11 cellular contexts compared by ENCODE assay signal in genomic region chr2:156380117-156380645, GRCh38. TPM values are rescaled to one million over a fixed set of nuclear protein-coding genes. Genes with fewer than 3 reads are reported as not detected.
DNase-seq lines count a peak whose midpoint lies in the region; ATAC-seq, FAIRE-seq and TF ChIP-seq lines count a peak whose summit lies in the region.
"Had no signal": no experiment of that assay in that cellular context is flagged by ENCODE, and none has a peak within 500 bp of the region (broad histone marks: within the 10 kb centered on the region; RNA-seq: fewer than 3 reads in every experiment).

No MANE protein-coding gene starts in this region.

- H4K20me1 ChIP-seq in K562 (replicated peaks; ENCODE audit: control insufficient read depth, insufficient read depth, low read length) (no peaks in the 10 kb centered on the region), GM23248 (ENCODE audit: insufficient read depth) (no peaks in the 10 kb centered on the region)

- FAIRE-seq in K562 (lab: Jason Lieb, UNC) = peak; percentile 52

- ATAC-seq in GM18517 (IDR thresholded peaks at IDR 0.05; ENCODE audit: unreplicated experiment) (peak; percentile 94), GM21515 (IDR thresholded peaks at IDR 0.05; ENCODE audit: unreplicated experiment) (peak; percentile 92), HG03139 (IDR thresholded peaks at IDR 0.05; ENCODE audit: unreplicated experiment) (peak; percentile 91), K562 (peak; percentile 80)
- ATAC-seq: gastrocnemius medialis had no signal

- POLR2A ChIA-PET in K562 (lab: Yijun Ruan, JAX) = interaction anchor here (0.5 to 0.6 kb wide), 2 partner anchors 10 to 92 kb away, joined by 3 read pairs; no protein-coding TSS in a partner anchor

- H3K4me3 ChIP-seq in K562 (no peak overlapping the region), esophagus squamous epithelium (no peak overlapping the region), GM23248 (no peak overlapping the region), foreskin fibroblast (ENCODE audit: low read depth in 1 of 2, low read length in 2 of 2) (no peak overlapping the region)
- H3K4me3 ChIP-seq: gastrocnemius medialis had no signal

- 13% methylated on average over 1 of the region's 1 CpG for WGBS in K562 (ENCODE audit: insufficient coverage, low coverage, missing lambda C conversion rate)
- 57 to 88% methylated on average over 1 of the region's 1 CpG for WGBS in esophagus squamous epithelium, 2 donors
- WGBS in GM23248 (ENCODE audit: low coverage in 1 of 2, low lambda C conversion rate in 2 of 2, missing lambda C conversion rate in 2 of 2), 2 experiments = 67% methylated on average over 1 of the region's 1 CpG

- no peak for TF ChIP-seq EP300 in K562 (IDR thresholded peaks at IDR 0.05; ENCODE audit: low read length)

- no peaks in the 10 kb centered on the region for H3K36me3 ChIP-seq in K562 (ENCODE audit: control insufficient read depth, insufficient read depth, low read length)
- no peaks in the 10 kb centered on the region for H3K36me3 ChIP-seq in esophagus squamous epithelium
- no peaks in the 10 kb centered on the region for H3K36me3 ChIP-seq in GM23248 (ENCODE audit: low read depth)
- H3K36me3 ChIP-seq: gastrocnemius medialis had no signal

- H3K9me2 ChIP-seq in GM23248 (ENCODE audit: insufficient read depth) = no peaks in the 10 kb centered on the region

- peak overlapping the region; percentile 18; the same call in 1 of the 2 replicates for H2AFZ ChIP-seq in K562 (ENCODE audit: low read depth, low read length)
- H2AFZ ChIP-seq in GM23248 = no peak overlapping the region

- no peaks in the 10 kb centered on the region for H3K9me3 ChIP-seq in K562 (replicated peaks; ENCODE audit: control insufficient read depth, insufficient read depth, low read depth, low read length)
- no peaks in the 10 kb centered on the region for H3K9me3 ChIP-seq in esophagus squamous epithelium
- H3K9me3 ChIP-seq in GM23248 (ENCODE audit: low read depth) = no peaks in the 10 kb centered on the region
- H3K9me3 ChIP-seq: gastrocnemius medialis had no signal

- intact Hi-C loops in K562 (cut with micrococcal nuclease) (no loop called here), esophagus squamous epithelium (cut with DNase I) (no loop called here)

- TF ChIP-seq POLR2A in K562 (conservative IDR thresholded peaks at IDR 0.05) = no peak
- TF ChIP-seq POLR2A in esophagus squamous epithelium (IDR thresholded peaks at IDR 0.05) = no peak
- TF ChIP-seq POLR2A in erythroblast (IDR thresholded peaks at IDR 0.05; ENCODE audit: low read length) = no peak

- H3K9me1 ChIP-seq in K562 (ENCODE audit: control insufficient read depth, insufficient read depth, low read length) = no peaks in the 10 kb centered on the region

- H3F3A ChIP-seq in GM23248 (ENCODE audit: insufficient read depth) = no peaks in the 10 kb centered on the region

- H3K9ac ChIP-seq in K562 (ENCODE audit: insufficient read depth in 1 of 2, low read depth in 2 of 2, low read length in 2 of 2) (no peak overlapping the region), GM23248 (no peak overlapping the region)

- in situ Hi-C loops in K562 (cut with MboI) = no loop called here
- in situ Hi-C loops in GM23248 (cut with MboI) = no loop called here

- BruUV-seq in K562 (replicated peaks; lab: Mats Ljungman, UMichigan) = no TSS peak

- H3K4me1 ChIP-seq in K562 (replicated peaks in 1 of 2; ENCODE audit: control insufficient read depth in 2 of 2, insufficient read depth in 2 of 2, low read length in 2 of 2) (peaks cover 0 to 10% of the 10 kb centered on the region in 2 experiments; a peak in 3 of 5 replicates), esophagus squamous epithelium (no peaks in the 10 kb centered on the region), GM23248 (ENCODE audit: insufficient read depth) (no peaks in the 10 kb centered on the region)
- H3K4me1 ChIP-seq: gastrocnemius medialis had no signal

- H3K79me2 ChIP-seq in K562 (ENCODE audit: control insufficient read depth, insufficient read depth, low read length) (no peaks in the 10 kb centered on the region), GM23248 (ENCODE audit: insufficient read depth) (no peaks in the 10 kb centered on the region)

- no peaks in the 10 kb centered on the region for H3K27me3 ChIP-seq in K562 (ENCODE audit: control insufficient read depth in 2 of 2, insufficient read depth in 2 of 2, low read length in 2 of 2)
- no peaks in the 10 kb centered on the region for H3K27me3 ChIP-seq in esophagus squamous epithelium
- no peaks in the 10 kb centered on the region for H3K27me3 ChIP-seq in GM23248 (replicated peaks; ENCODE audit: insufficient read depth)
- H3K27me3 ChIP-seq: gastrocnemius medialis had no signal

- CTCF ChIA-PET in K562 (lab: Yijun Ruan, JAX; ENCODE audit: low intra/inter-chr PET ratio) = no interaction called here

- H3K4me2 ChIP-seq in K562 (ENCODE audit: insufficient read depth, low read length) (no peak overlapping the region), GM23248 (ENCODE audit: unreplicated experiment) (no peak overlapping the region)

- DNase-seq in K562 (ENCODE audit: extremely low read depth in 1 of 4, low spot score in 3 of 4) (peak in 2 of 4 experiments; percentile 39 to 60), esophagus squamous epithelium (lab: John Stamatoyannopoulos, UW) (no peak), GM23248 (no peak), foreskin fibroblast (no peak), erythroblast (lab: John Stamatoyannopoulos, UW) (no peak)
- DNase-seq: Calu3, gastrocnemius medialis, naive B cell had no signal

- H3K27ac ChIP-seq in K562 (ENCODE audit: extremely low read depth, low read depth, low read length) = no peak overlapping the region
- H3K27ac ChIP-seq in esophagus squamous epithelium = no peak overlapping the region
- H3K27ac ChIP-seq in GM23248 = no peak overlapping the region
- H3K27ac ChIP-seq: gastrocnemius medialis had no signal

- TF ChIP-seq RAD21 in K562 (CRISPR knock-in tag; conservative IDR thresholded peaks at IDR 0.05 in 1 of 2, IDR thresholded peaks at IDR 0.05 in 1 of 2) = no peak

- TF ChIP-seq CTCF in K562 (IDR thresholded peaks at IDR 0.05 in 2 of 3, conservative IDR thresholded peaks at IDR 0.05 in 1 of 3; ENCODE audit: insufficient read depth in 2 of 3, low read depth in 1 of 3, low read length in 3 of 3) = no peak
- TF ChIP-seq CTCF in esophagus squamous epithelium (IDR thresholded peaks at IDR 0.05) = no peak
- no peak for TF ChIP-seq CTCF in foreskin fibroblast (IDR thresholded peaks at IDR 0.05; ENCODE audit: low read depth, low read length)

TF ChIP-seq in K562, 482 proteins besides CTCF, POLR2A, EP300 and RAD21 (continues in another document):
- TF ChIP-seq NR2C1 (IDR thresholded peaks at IDR 0.05) = no peak
- no peak for TF ChIP-seq NR2C1 (tag; IDR thresholded peaks at IDR 0.05)
- TF ChIP-seq SMAD4 (CRISPR knock-in tag; conservative IDR thresholded peaks at IDR 0.05) = no peak
- no peak for TF ChIP-seq CHD1 (IDR thresholded peaks at IDR 0.05; ENCODE audit: low read length)

RNA-seq across cellular contexts. Expression of gene NR4A2, which starts 47.7 kb away (rescaled TPM):
- 5.8 and 8.4 TPM in 2 replicates for total RNA-seq in K562 (2011; cell fraction: chromatin; rRNA removed; ENCODE audit: low replicate concordance)
- total RNA-seq in K562 (2011; cell fraction: nucleolus; rRNA removed) = 4.6 and 5.5 TPM in 2 replicates
- total RNA-seq in K562 (2011; cell fraction: nucleoplasm; rRNA removed) = 5.2 and 5.6 TPM in 2 replicates
- 0.95 and 1.3 TPM in 2 replicates for total RNA-seq in K562 (2014; rRNA removed)
- total RNA-seq in K562 (2014; rRNA removed; fragmentation: Illumina TruSeq; extraction: Trizol) = 1.3 and 1.4 TPM in 2 replicates
- 0.94 and 1.1 TPM in 2 replicates for total RNA-seq in K562 (2015; rRNA removed; fragmentation: Illumina TruSeq; extraction: Trizol)
- 5.1 and 5.6 TPM in 2 replicates for total RNA-seq in K562 (2021)
- 1.3 and 2.1 TPM in 2 replicates for polyA plus RNA-seq in K562 (2011; rRNA removed)
- 1.5 and 1.6 TPM in 2 replicates for polyA plus RNA-seq in K562 (2011; cell fraction: cytosol; rRNA removed)
- polyA plus RNA-seq in K562 (2011; cell fraction: nucleus; rRNA removed) = 6.8 and 9.0 TPM in 2 replicates
- 2.3 and 2.9 TPM in 2 replicates for polyA plus RNA-seq in K562 (2012)
- 3.9 and 4.6 TPM in 2 replicates for polyA plus RNA-seq in K562 (2014; fragmentation: Illumina TruSeq; extraction: Trizol)
- polyA plus RNA-seq in K562 (2014; fragmentation: Nextera tagmentation; extraction: Ambion mirVana) = 1 to 10 TPM; 1.3 to 2.1 TPM
- 2.5 and 3.2 TPM in 2 replicates for polyA plus RNA-seq in K562 (2014; rRNA removed)
- polyA minus RNA-seq in K562 (2011; rRNA and poly(A)+ RNA removed) = 0.88 and 1.8 TPM in 2 replicates
- polyA minus RNA-seq in K562 (2011; cell fraction: cytosol; rRNA and poly(A)+ RNA removed) = 1.0 and 3.6 TPM in 2 replicates
- polyA minus RNA-seq in K562 (2011; cell fraction: nucleus; rRNA and poly(A)+ RNA removed) = 4.2 and 5.6 TPM in 2 replicates
- 1 to 10 TPM in 3 of 4 donors, under 1 TPM in 1; 0.95 to 1.6 (median 1.2) TPM for total RNA-seq in esophagus squamous epithelium
- total RNA-seq in GM23248 (2014; rRNA removed; shearing (Covaris generic)) = 0.86 and 1.1 TPM in 2 replicates
- 1.9 and 2.9 TPM in 2 replicates for polyA plus RNA-seq in GM23248 (2016; fragmentation: Nextera tagmentation; extraction: Ambion mirVana)

RNA-seq across cellular contexts. Expression of gene GPD2, which starts 56.0 kb away (rescaled TPM):
- 14.2 and 23.6 TPM in 2 replicates for total RNA-seq in K562 (2011; cell fraction: chromatin; rRNA removed; ENCODE audit: low replicate concordance)
- total RNA-seq in K562 (2011; cell fraction: nucleolus; rRNA removed) = 4.8 and 8.7 TPM in 2 replicates
- total RNA-seq in K562 (2011; cell fraction: nucleoplasm; rRNA removed) = 10.3 and 12.5 TPM in 2 replicates
- total RNA-seq in K562 (2014; rRNA removed) = 19.0 and 21.7 TPM in 2 replicates
- total RNA-seq in K562 (2014; rRNA removed; fragmentation: Illumina TruSeq; extraction: Trizol) = 28.3 and 30.7 TPM in 2 replicates
- total RNA-seq in K562 (2015; rRNA removed; fragmentation: Illumina TruSeq; extraction: Trizol) = 32.4 and 34.8 TPM in 2 replicates
- 18.0 and 24.4 TPM in 2 replicates for total RNA-seq in K562 (2021)
- 12.9 and 15.1 TPM in 2 replicates for polyA plus RNA-seq in K562 (2011; rRNA removed)
- 5.0 and 9.3 TPM in 2 replicates for polyA plus RNA-seq in K562 (2011; cell fraction: cytosol; rRNA removed)
- polyA plus RNA-seq in K562 (2011; cell fraction: nucleus; rRNA removed) = 9.5 and 11.1 TPM in 2 replicates
- 15.4 and 15.6 TPM in 2 replicates for polyA plus RNA-seq in K562 (2012)
- 24.9 and 39.2 TPM in 2 replicates for polyA plus RNA-seq in K562 (2014; fragmentation: Illumina TruSeq; extraction: Trizol)
- 1 to 10 TPM; 5.2 to 6.0 TPM for polyA plus RNA-seq in K562 (2014; fragmentation: Nextera tagmentation; extraction: Ambion mirVana)
- 13.2 and 13.8 TPM in 2 replicates for polyA plus RNA-seq in K562 (2014; rRNA removed)
- 68.5 and 72.9 TPM in 2 replicates for polyA minus RNA-seq in K562 (2011; rRNA and poly(A)+ RNA removed)
- polyA minus RNA-seq in K562 (2011; cell fraction: cytosol; rRNA and poly(A)+ RNA removed) = 28.3 and 29.2 TPM in 2 replicates
- polyA minus RNA-seq in K562 (2011; cell fraction: nucleus; rRNA and poly(A)+ RNA removed) = 11.4 and 22.7 TPM in 2 replicates
- 100 to 1,000 TPM in 2 of 4 donors, 10 to 100 TPM in 2; 67.3 to 160 (median 89.7) TPM for total RNA-seq in esophagus squamous epithelium
- total RNA-seq in GM23248 (2014; rRNA removed; shearing (Covaris generic)) = 37.7 and 62.3 TPM in 2 replicates
- 16.1 and 18.6 TPM in 2 replicates for polyA plus RNA-seq in GM23248 (2016; fragmentation: Nextera tagmentation; extraction: Ambion mirVana)
